In genomic region chr3:12965999-12966846, GRCh38 we compare ENCODE assay signal across 8 cellular contexts.
DNase-seq lines count a peak whose midpoint lies in the region; ATAC-seq and TF ChIP-seq lines count a peak whose summit lies in the region.

No MANE protein-coding gene starts in this region.

- DNase-seq in DND-41 (peak; percentile 34), SHP77 treated with DMSO at 0.1 percent for 48 hours (lab: John Stamatoyannopoulos, UW) (peak; percentile 5), fibroblast of mammary gland (ENCODE audit: low read depth) (no peak), progenitor cell of endocrine pancreas (ENCODE audit: low spot score, unreplicated experiment) (peak; percentile 31), GF-D8 (lab: John Stamatoyannopoulos, UW) (no peak), omental fat pad (ENCODE audit: low spot score) (no peak)

- peak overlapping the region; percentile 95 for H3K27ac Mint-ChIP-seq in progenitor cell of endocrine pancreas

- no peaks in the 10 kb centered on the region for H3K36me3 Mint-ChIP-seq in progenitor cell of endocrine pancreas (ENCODE audit: insufficient read depth)

- ATAC-seq in DND-41 (ENCODE audit: insufficient read depth, low read depth), result no peak
- no peak for ATAC-seq in omental fat pad (ENCODE audit: low FRiP score)
- no peak for ATAC-seq in GM19328 (IDR thresholded peaks at IDR 0.05; ENCODE audit: unreplicated experiment)
- no peak for ATAC-seq in GM18867 (IDR thresholded peaks at IDR 0.05; ENCODE audit: unreplicated experiment)

- no peaks in the 10 kb centered on the region for H3K27me3 ChIP-seq in DND-41 (ENCODE audit: insufficient read depth, low read length, poor library complexity)

- H3K9me3 Mint-ChIP-seq in progenitor cell of endocrine pancreas (ENCODE audit: low read depth), result no peaks in the 10 kb centered on the region

- no peak overlapping the region for H3K27ac ChIP-seq in DND-41 (ENCODE audit: low read length)

- H3K79me2 ChIP-seq in DND-41 (ENCODE audit: insufficient read depth, low read length), result peaks cover 40% of the 10 kb centered on the region

- TF ChIP-seq CTCF in DND-41 (IDR thresholded peaks at IDR 0.05; ENCODE audit: borderline replicate concordance, extremely low read depth, low read length, poor library complexity, severe bottlenecking) (peak; percentile 9), fibroblast of mammary gland (conservative IDR thresholded peaks at IDR 0.05; ENCODE audit: control insufficient read depth, insufficient read depth, low read depth, low read length) (no peak), progenitor cell of endocrine pancreas (IDR thresholded peaks at IDR 0.05; ENCODE audit: unreplicated experiment) (no peak), omental fat pad (IDR thresholded peaks at IDR 0.05) (no peak)

- H3K4me1 Mint-ChIP-seq in progenitor cell of endocrine pancreas (ENCODE audit: low read depth), result peaks cover 42% of the 10 kb centered on the region

- H3K4me3 ChIP-seq in DND-41 (ENCODE audit: low read depth in 1 of 2, low read length in 2 of 2) (peak overlapping the region in 1 of 2 experiments; percentile 64; a peak in 3 of 4 replicates), fibroblast of mammary gland (ENCODE audit: control insufficient read depth, low read depth, low read length) (peak overlapping the region; percentile 74)

- H3K9ac ChIP-seq in DND-41 (ENCODE audit: low read depth, low read length), result peak overlapping the region; percentile 71

- H3K4me1 ChIP-seq in DND-41 (ENCODE audit: insufficient read depth, low read length), result peaks cover 33% of the 10 kb centered on the region

- no peak overlapping the region for H2AFZ ChIP-seq in DND-41 (ENCODE audit: low read depth, low read length)

- H3K27me3 Mint-ChIP-seq in progenitor cell of endocrine pancreas, result peaks cover 27% of the 10 kb centered on the region

- peak overlapping the region; percentile 91 for H3K4me3 Mint-ChIP-seq in progenitor cell of endocrine pancreas (ENCODE audit: low read depth)

- peaks cover 40% of the 10 kb centered on the region for H4K20me1 ChIP-seq in DND-41 (ENCODE audit: insufficient read depth, low read length)

- H3K36me3 ChIP-seq in DND-41 (ENCODE audit: insufficient read depth, low read length), result no peaks in the 10 kb centered on the region

- peak overlapping the region; percentile 87 for H3K4me2 ChIP-seq in DND-41 (ENCODE audit: insufficient read depth, low read length)

- H3K9me3 ChIP-seq in DND-41 (ENCODE audit: insufficient read depth, low read length, severe bottlenecking), result no peaks in the 10 kb centered on the region

Comparison
In these comparisons a context has a peak if more than half of its experiments do, and no peak if none do; other contexts are left out.
1. DNase-seq: peak in DND-41 (single experiment), SHP77 treated with DMSO at 0.1 percent for 48 hours (single experiment) and progenitor cell of endocrine pancreas (single experiment); none in fibroblast of mammary gland (single experiment), GF-D8 (single experiment) and omental fat pad (single experiment).